ENCODE assay signal across 17 cellular contexts in the genomic region with DNA sequence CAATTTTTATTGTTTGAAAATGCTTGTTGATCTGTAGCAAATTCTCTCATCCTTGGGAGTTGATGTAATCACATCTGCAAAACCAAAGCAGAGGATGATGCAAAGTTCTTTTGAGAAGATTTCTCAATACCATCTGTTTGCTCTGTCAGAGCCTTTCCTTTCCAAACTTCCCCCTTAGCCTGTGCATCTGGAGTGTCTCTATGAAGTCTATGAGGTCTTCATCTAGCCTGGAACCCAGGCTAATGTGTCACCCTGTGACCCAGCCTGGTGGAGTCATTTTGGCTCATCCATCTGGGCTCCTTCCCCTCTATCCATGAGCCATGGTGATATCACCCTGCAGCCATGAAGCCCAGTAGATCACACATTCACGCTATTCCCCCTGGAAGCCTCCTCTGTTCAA.
DNase-seq lines count a peak whose midpoint lies in the region; ATAC-seq, FAIRE-seq and TF ChIP-seq lines count a peak whose summit lies in the region.
"Had no signal": no experiment of that assay in that cellular context is flagged by ENCODE, and none has a peak within 500 bp of the region (broad histone marks: within the 10 kb centered on the region; RNA-seq: fewer than 3 reads in every experiment).

No MANE protein-coding gene starts in this region.

- H3K4me3 ChIP-seq in AG04450 (ENCODE audit: low read depth, low read length) = no peak overlapping the region
- no peak overlapping the region for H3K4me3 ChIP-seq in astrocyte (ENCODE audit: insufficient read depth, low read depth, low read length)
- no peak overlapping the region for H3K4me3 ChIP-seq in heart right ventricle
- no peak overlapping the region for H3K4me3 ChIP-seq in WERI-Rb-1 (ENCODE audit: low read depth, low read length)
- H3K4me3 ChIP-seq: spleen had no signal

- H3K27me3 Mint-ChIP-seq in astrocyte (ENCODE audit: low read depth, unreplicated experiment) = no peaks in the 10 kb centered on the region
- peaks cover 17% of the 10 kb centered on the region for H3K27me3 Mint-ChIP-seq in activated CD4-positive, alpha-beta memory T cell treated with anti-CD3 and anti-CD28 coated beads, Interleukin-2, amount 10 ng/mL, durations not matched to agents 7 days and 5 days

- peaks cover 5% of the 10 kb centered on the region; the same call in 1 of the 2 replicates for H3K9me3 ChIP-seq in AG04450 (ENCODE audit: control insufficient read depth, insufficient read depth, low read length)
- peaks cover 9% of the 10 kb centered on the region for H3K9me3 ChIP-seq in astrocyte (ENCODE audit: insufficient read depth, low read depth, low read length)
- H3K9me3 ChIP-seq in heart right ventricle = peaks cover 0 to 23% (median 7%) of the 10 kb centered on the region in 11 donors
- peaks cover 10% of the 10 kb centered on the region for H3K9me3 ChIP-seq in WERI-Rb-1 (ENCODE audit: severe bottlenecking)

- intact Hi-C loops in heart right ventricle (cut with DNase I) = loop anchor here in 1 of 10 donors (10.0 kb wide), 1 partner anchor 96 kb away; no protein-coding TSS in a partner anchor

- peaks cover 12% of the 10 kb centered on the region for H3K9me3 Mint-ChIP-seq in astrocyte (ENCODE audit: unreplicated experiment)
- no peaks in the 10 kb centered on the region for H3K9me3 Mint-ChIP-seq in activated CD4-positive, alpha-beta memory T cell treated with anti-CD3 and anti-CD28 coated beads, Interleukin-2, amount 10 ng/mL, durations not matched to agents 7 days and 5 days

- POLR2A ChIA-PET in AG04450 (lab: Yijun Ruan, JAX) = interaction anchor here (1.6 kb wide), 1 partner anchor 16 kb away, joined by 4 read pairs; no protein-coding TSS in a partner anchor
- POLR2A ChIA-PET in activated CD4-positive, alpha-beta memory T cell treated with anti-CD3 and anti-CD28 coated beads, Interleukin-2, amount 10 ng/mL, durations not matched to agents 7 days and 5 days (lab: Charles Lee) = no interaction called here

- H3K4me3 Mint-ChIP-seq in astrocyte (ENCODE audit: unreplicated experiment) = no peak overlapping the region
- no peak overlapping the region for H3K4me3 Mint-ChIP-seq in activated CD4-positive, alpha-beta memory T cell treated with anti-CD3 and anti-CD28 coated beads, Interleukin-2, amount 10 ng/mL, durations not matched to agents 7 days and 5 days
- H3K4me3 Mint-ChIP-seq: activated T-cell treated with anti-CD3 and anti-CD28 coated beads, Interleukin-2, amount 50 U/mL, for 4 hours; B cell; nephron progenitor cell had no signal

- H3K27me3 ChIP-seq in AG04450 (ENCODE audit: control insufficient read depth, insufficient read depth, low read length) = no peaks in the 10 kb centered on the region
- no peaks in the 10 kb centered on the region for H3K27me3 ChIP-seq in astrocyte (ENCODE audit: insufficient read depth, low read length)
- peaks cover 0 to 8% (median 0%) of the 10 kb centered on the region in 7 donors for H3K27me3 ChIP-seq in heart right ventricle
- no peaks in the 10 kb centered on the region for H3K27me3 ChIP-seq in WERI-Rb-1 (ENCODE audit: insufficient read depth, low read depth, severe bottlenecking)
- H3K27me3 ChIP-seq: spleen had no signal

- peak in 6 of 8 donors; percentile 51 to 98 (median 63) for ATAC-seq in heart right ventricle
- no peak for ATAC-seq in esophagus mucosa
- ATAC-seq: activated T-cell treated with anti-CD3 and anti-CD28 coated beads, Interleukin-2, amount 50 U/mL, for 4 hours; left colon had no signal

- no peak overlapping the region for H3K9ac ChIP-seq in astrocyte (ENCODE audit: low read length)

- peaks cover 33% of the 10 kb centered on the region for H3K4me1 Mint-ChIP-seq in astrocyte (ENCODE audit: low read depth, unreplicated experiment)
- H3K4me1 Mint-ChIP-seq in activated CD4-positive, alpha-beta memory T cell treated with anti-CD3 and anti-CD28 coated beads, Interleukin-2, amount 10 ng/mL, durations not matched to agents 7 days and 5 days = no peaks in the 10 kb centered on the region
- H3K4me1 Mint-ChIP-seq: B cell had no signal

- no peaks in the 10 kb centered on the region for H4K20me1 ChIP-seq in astrocyte (ENCODE audit: insufficient read depth, low read length)

- CTCF ChIA-PET in AG04450 (lab: Charles Lee) = interaction anchor here (0.6 to 1.0 kb wide), 4 partner anchors 101 to 295 kb away, joined by 3 to 5 read pairs (median 4); no protein-coding TSS in a partner anchor
- CTCF ChIA-PET in activated CD4-positive, alpha-beta memory T cell treated with anti-CD3 and anti-CD28 coated beads, Interleukin-2, amount 10 ng/mL, durations not matched to agents 7 days and 5 days (lab: Charles Lee) = no interaction called here

- no peak for FAIRE-seq in astrocyte (lab: Jason Lieb, UNC)

- H3K27ac ChIP-seq in AG04450 (ENCODE audit: low read depth, low read length) (peak overlapping the region; percentile 73), astrocyte (ENCODE audit: low read depth, low read length) (no peak overlapping the region), heart right ventricle (no peak overlapping the region), WERI-Rb-1 (no peak overlapping the region)
- H3K27ac ChIP-seq: spleen had no signal

- H3K36me3 Mint-ChIP-seq in astrocyte (ENCODE audit: low read depth, unreplicated experiment) = peaks cover 1% of the 10 kb centered on the region
- H3K36me3 Mint-ChIP-seq in activated CD4-positive, alpha-beta memory T cell treated with anti-CD3 and anti-CD28 coated beads, Interleukin-2, amount 10 ng/mL, durations not matched to agents 7 days and 5 days (ENCODE audit: low read depth) = no peaks in the 10 kb centered on the region

- no peak overlapping the region for H2AFZ ChIP-seq in astrocyte (ENCODE audit: low read depth, low read length)

- H3K79me2 ChIP-seq in astrocyte (ENCODE audit: insufficient read depth, low read length) = no peaks in the 10 kb centered on the region

- DNase-seq in AG04450 (ENCODE audit: low read depth, low spot score) (peak; percentile 77), LHCN-M2 (ENCODE audit: low read depth) (peak; percentile 72), astrocyte (ENCODE audit: low read depth) (peak; percentile 62), heart right ventricle (no peak), T-helper 1 cell (no peak), WERI-Rb-1 (no peak)
- no peak for DNase-seq in activated CD4-positive, alpha-beta memory T cell treated with anti-CD3 and anti-CD28 coated beads, Interleukin-2, amount 10 ng/mL, durations not matched to agents 7 days and 5 days
- DNase-seq: activated CD4-positive, CD25-positive, alpha-beta regulatory T cell; activated T-cell treated with anti-CD3 and anti-CD28 coated beads, Interleukin-2, amount 50 U/mL, for 4 hours; left colon; NCI-H1092 treated with DMSO at 0.1 percent for 48 hours; NCI-H446 treated with DMSO at 0.1 percent for 48 hours; nephron progenitor cell; SHP77 treated with DMSO at 0.1 percent for 48 hours; spleen had no signal

- H3K4me2 ChIP-seq in astrocyte (ENCODE audit: low read length) = no peak overlapping the region

- H3K36me3 ChIP-seq in astrocyte (ENCODE audit: insufficient read depth, low read length) (no peaks in the 10 kb centered on the region), heart right ventricle (no peaks in the 10 kb centered on the region), WERI-Rb-1 (no peaks in the 10 kb centered on the region)
- H3K36me3 ChIP-seq: spleen had no signal

- TF ChIP-seq CTCF in AG04450 (IDR thresholded peaks at IDR 0.05; ENCODE audit: low read depth, low read length) = no peak
- TF ChIP-seq CTCF in astrocyte (IDR thresholded peaks at IDR 0.05; ENCODE audit: insufficient read depth, low read depth, low read length) = no peak
- no peak for TF ChIP-seq CTCF in heart right ventricle (IDR thresholded peaks at IDR 0.05)
- no peak for TF ChIP-seq CTCF in WERI-Rb-1 (IDR thresholded peaks at IDR 0.05; ENCODE audit: low read depth, low read length)

- H3K4me1 ChIP-seq in astrocyte (ENCODE audit: insufficient read depth, low read length) (peaks cover 17% of the 10 kb centered on the region), heart right ventricle (no peaks in the 10 kb centered on the region)
- H3K4me1 ChIP-seq: spleen had no signal

- peak overlapping the region; percentile 37 for H3K27ac Mint-ChIP-seq in astrocyte (ENCODE audit: unreplicated experiment)
- H3K27ac Mint-ChIP-seq in activated CD4-positive, alpha-beta memory T cell treated with anti-CD3 and anti-CD28 coated beads, Interleukin-2, amount 10 ng/mL, durations not matched to agents 7 days and 5 days = no peak overlapping the region
- H3K27ac Mint-ChIP-seq: B cell, nephron progenitor cell had no signal

- 84 to 96% methylated on average over 1 of the region's 1 CpG for WGBS in heart right ventricle, 2 donors

Comparison
In these comparisons a context has a peak if more than half of its experiments do, and no peak if none do; other contexts are left out.
1. DNase-seq: peak in AG04450 (single experiment), LHCN-M2 (single experiment) and astrocyte (single experiment); none in heart right ventricle (0 of 2), activated CD4-positive, alpha-beta memory T cell treated with anti-CD3 and anti-CD28 coated beads, Interleukin-2, amount 10 ng/mL, durations not matched to agents 7 days and 5 days (single experiment), T-helper 1 cell (0 of 5) and WERI-Rb-1 (single experiment).